In the genomic region with DNA sequence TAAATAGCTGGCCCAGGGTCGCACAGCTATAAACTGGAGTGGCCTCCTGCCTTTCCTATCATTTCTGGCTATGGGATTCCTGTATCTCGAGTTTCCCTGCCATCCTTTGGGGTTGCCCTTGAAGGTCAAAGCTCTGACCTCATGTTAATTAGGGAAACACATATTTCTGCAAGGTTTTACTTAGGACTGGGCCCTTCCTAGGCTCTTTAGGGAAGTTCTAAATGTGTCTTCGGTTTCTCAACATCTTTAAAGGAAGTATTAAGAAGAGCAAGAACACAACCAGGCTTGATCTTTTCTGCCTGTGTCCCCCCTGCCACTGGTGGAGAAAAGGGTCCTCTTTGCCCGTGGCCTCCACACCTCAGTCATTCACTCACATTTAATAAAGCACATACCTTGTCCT, we compare ENCODE assay signal across 16 cellular contexts. TPM values are rescaled to one million over a fixed set of nuclear protein-coding genes. Genes with fewer than 3 reads are reported as not detected.
DNase-seq lines count a peak whose midpoint lies in the region; ATAC-seq, FAIRE-seq and TF ChIP-seq lines count a peak whose summit lies in the region.
"Had no signal": no experiment of that assay in that cellular context is flagged by ENCODE, and none has a peak within 500 bp of the region (broad histone marks: within the 10 kb centered on the region; RNA-seq: fewer than 3 reads in every experiment).

No MANE protein-coding gene starts in this region.

- H3K4me3 ChIP-seq in NB4 (ENCODE audit: low read depth, low read length) (peak overlapping the region; percentile 57), GM12878 (peak overlapping the region; percentile 72), PC-9 (no peak overlapping the region)
- H3K4me3 ChIP-seq: HAP-1, prostate gland, thyroid gland had no signal

- H3K4me3 Mint-ChIP-seq in activated CD4-positive, alpha-beta T cell treated with anti-CD3 and anti-CD28 coated beads for 36 hours = peak overlapping the region; percentile 67
- H3K4me3 Mint-ChIP-seq in stimulated activated effector memory CD8-positive, alpha-beta T cell treated with anti-CD3 and anti-CD28 coated beads, Interleukin-12 subunit alpha, Interleukin-12 subunit beta, amount 100 ng/mL, for 72 hours = peak overlapping the region; percentile 89

- CTCF ChIA-PET in activated CD4-positive, alpha-beta T cell treated with anti-CD3 and anti-CD28 coated beads for 36 hours (lab: Charles Lee) = interaction anchor here (0.6 to 6.2 kb wide), 10 partner anchors 8 to 46 kb away, joined by 3 to 57 read pairs (median 4); a partner anchor contains a TSS
- CTCF ChIA-PET in GM12878 (lab: Yijun Ruan, JAX) = interaction anchor here (1.1 to 17.1 kb wide), 8 partner anchors 8 to 150 kb away, joined by 3 to 172 read pairs (median 3); a partner anchor contains a TSS
- CTCF ChIA-PET in PC-9 (lab: Charles Lee) = no interaction called here

- WGBS in GM12878 (ENCODE audit: insufficient coverage, insufficient replicate concordance, low lambda C conversion rate, missing lambda C conversion rate) = 0% methylated on average over 4 of the region's 4 CpGs

- in situ Hi-C loops in GM12878 (cut with MboI) = loop anchor here (10.0 kb wide), 2 partner anchors 384 to 466 kb away; a partner anchor contains a TSS

- H3K27ac ChIP-seq in GM12878 (ENCODE audit: control insufficient read depth, insufficient read depth) (peak overlapping the region; percentile 71), PC-9 (no peak overlapping the region)
- H3K27ac ChIP-seq: thyroid gland had no signal

- DNase-seq in activated CD4-positive, alpha-beta T cell treated with anti-CD3 and anti-CD28 coated beads for 36 hours = no peak
- DNase-seq in activated CD4-positive, alpha-beta T cell treated with anti-CD3 and anti-CD28 coated beads, Interleukin-2, amount 50 U/mL, for 48 hours = no peak
- DNase-seq in NB4 (ENCODE audit: low read depth) (peak; percentile 81), GM12878 (ENCODE audit: low read depth, low spot score) (no peak), PC-9 (no peak), DMS79 treated with DMSO at 0.1 percent for 48 hours (lab: John Stamatoyannopoulos, UW) (no peak)
- no peak for DNase-seq in stimulated activated effector memory CD8-positive, alpha-beta T cell treated with anti-CD3 and anti-CD28 coated beads, Interleukin-12 subunit alpha, Interleukin-12 subunit beta, amount 100 ng/mL, for 72 hours (ENCODE audit: low spot score in 2 of 2)
- DNase-seq: activated gamma-delta T cell, dermis blood vessel endothelial cell, NCI-H524, thyroid gland had no signal

- no peaks in the 10 kb centered on the region for H3K9me2 ChIP-seq in PC-9 (ENCODE audit: insufficient read depth)

- TF ChIP-seq CTCF in NB4 (IDR thresholded peaks at IDR 0.05; ENCODE audit: low read depth, low read length) (no peak), GM12878 (IDR thresholded peaks at IDR 0.05 in 2 of 3, conservative IDR thresholded peaks at IDR 0.05 in 1 of 3; ENCODE audit: control insufficient read depth in 2 of 3, extremely low read depth in 1 of 3, insufficient read depth in 1 of 3, low read depth in 3 of 3, low read length in 3 of 3) (no peak), PC-9 (conservative IDR thresholded peaks at IDR 0.05) (no peak)

- RAD21 ChIA-PET in GM12878 (lab: Charles Lee; ENCODE audit: unreplicated experiment) = interaction anchor here (1.1 to 9.7 kb wide), 2 partner anchors 7 to 474 kb away, joined by 3 to 184 read pairs; a partner anchor contains a TSS

- peak overlapping the region; percentile 85 for H3K27ac Mint-ChIP-seq in activated CD4-positive, alpha-beta T cell treated with anti-CD3 and anti-CD28 coated beads for 36 hours
- H3K27ac Mint-ChIP-seq in stimulated activated effector memory CD8-positive, alpha-beta T cell treated with anti-CD3 and anti-CD28 coated beads, Interleukin-12 subunit alpha, Interleukin-12 subunit beta, amount 100 ng/mL, for 72 hours = peak overlapping the region; percentile 88

- H3K36me3 Mint-ChIP-seq in activated CD4-positive, alpha-beta T cell treated with anti-CD3 and anti-CD28 coated beads for 36 hours (ENCODE audit: low read depth) = peaks cover 78% of the 10 kb centered on the region
- peaks cover 96% of the 10 kb centered on the region for H3K36me3 Mint-ChIP-seq in stimulated activated effector memory CD8-positive, alpha-beta T cell treated with anti-CD3 and anti-CD28 coated beads, Interleukin-12 subunit alpha, Interleukin-12 subunit beta, amount 100 ng/mL, for 72 hours

- ATAC-seq in activated CD4-positive, alpha-beta T cell treated with anti-CD3 and anti-CD28 coated beads for 36 hours = no peak
- ATAC-seq in GM12878 (no peak), HG03045 (IDR thresholded peaks at IDR 0.05; ENCODE audit: unreplicated experiment) (no peak)
- no peak for ATAC-seq in stimulated activated effector memory CD8-positive, alpha-beta T cell treated with anti-CD3 and anti-CD28 coated beads, Interleukin-12 subunit alpha, Interleukin-12 subunit beta, amount 100 ng/mL, for 72 hours

- H3K9me3 ChIP-seq in GM12878 (replicated peaks; ENCODE audit: control insufficient read depth, insufficient read depth, low read length) (no peaks in the 10 kb centered on the region), PC-9 (ENCODE audit: insufficient read depth, low read depth) (no peaks in the 10 kb centered on the region)
- H3K9me3 ChIP-seq: HAP-1, prostate gland, thyroid gland had no signal

- H3K9ac ChIP-seq in GM12878 (ENCODE audit: control insufficient read depth, insufficient read depth, low read length) = peak overlapping the region; percentile 66

- no peaks in the 10 kb centered on the region for H3K27me3 Mint-ChIP-seq in activated CD4-positive, alpha-beta T cell treated with anti-CD3 and anti-CD28 coated beads for 36 hours

- peaks cover 25% of the 10 kb centered on the region for H4K20me1 ChIP-seq in GM12878 (ENCODE audit: control insufficient read depth, insufficient read depth)
- peaks cover 84% of the 10 kb centered on the region for H4K20me1 ChIP-seq in PC-9 (ENCODE audit: insufficient read depth)

- BruUV-seq in GM12878 (replicated peaks; lab: Mats Ljungman, UMichigan) (no TSS peak), PC-9 (replicated peaks; lab: Mats Ljungman, UMichigan) (no TSS peak)

- no peak for FAIRE-seq in GM12878 (lab: Jason Lieb, UNC)
- FAIRE-seq: A204.1 had no signal

- peaks cover 12 to 29% of the 10 kb centered on the region in 2 experiments for H3K36me3 ChIP-seq in GM12878 (ENCODE audit: control insufficient read depth in 2 of 2, insufficient read depth in 2 of 2, low read length in 1 of 2)
- H3K36me3 ChIP-seq in PC-9 (ENCODE audit: low read depth) = peaks cover 13% of the 10 kb centered on the region
- H3K36me3 ChIP-seq: HAP-1, prostate gland, thyroid gland had no signal

- no peak overlapping the region for H2AFZ ChIP-seq in GM12878 (ENCODE audit: control insufficient read depth, low read depth, low read length)
- no peak overlapping the region for H2AFZ ChIP-seq in PC-9

- H3K4me2 ChIP-seq in GM12878 (ENCODE audit: control insufficient read depth, insufficient read depth) (peak overlapping the region; percentile 99), PC-9 (no peak overlapping the region)

- H3K9me3 Mint-ChIP-seq in activated CD4-positive, alpha-beta T cell treated with anti-CD3 and anti-CD28 coated beads for 36 hours (ENCODE audit: low read depth) = no peaks in the 10 kb centered on the region
- no peaks in the 10 kb centered on the region for H3K9me3 Mint-ChIP-seq in stimulated activated effector memory CD8-positive, alpha-beta T cell treated with anti-CD3 and anti-CD28 coated beads, Interleukin-12 subunit alpha, Interleukin-12 subunit beta, amount 100 ng/mL, for 72 hours

- TF ChIP-seq EP300 in GM12878 (IDR thresholded peaks at IDR 0.05; ENCODE audit: borderline replicate concordance in 1 of 2, control insufficient read depth in 1 of 2, low read depth in 2 of 2, low read length in 2 of 2) = no peak

- intact Hi-C loops in activated CD4-positive, alpha-beta T cell treated with anti-CD3 and anti-CD28 coated beads for 36 hours (cut with DNase I, micrococcal nuclease) = loop anchor here in 1 of 2 experiments (10.0 kb wide), 1 partner anchor 836 kb away; no protein-coding TSS in a partner anchor
- intact Hi-C loops in GM12878 (cut with micrococcal nuclease; ENCODE audit: unreplicated experiment) = loop anchor here (10.0 kb wide), 1 partner anchor 404 kb away; no protein-coding TSS in a partner anchor
- intact Hi-C loops in PC-9 (cut with micrococcal nuclease; ENCODE audit: unreplicated experiment) = no loop called here

- TF ChIP-seq POLR2A in NB4 (IDR thresholded peaks at IDR 0.05; ENCODE audit: extremely low read depth, insufficient read length) (peak; percentile 14), GM12878 (IDR thresholded peaks at IDR 0.05; ENCODE audit: low read depth, low read length) (no peak)

- H3K4me1 Mint-ChIP-seq in activated CD4-positive, alpha-beta T cell treated with anti-CD3 and anti-CD28 coated beads for 36 hours = peaks cover 97% of the 10 kb centered on the region
- peaks cover 98% of the 10 kb centered on the region for H3K4me1 Mint-ChIP-seq in stimulated activated effector memory CD8-positive, alpha-beta T cell treated with anti-CD3 and anti-CD28 coated beads, Interleukin-12 subunit alpha, Interleukin-12 subunit beta, amount 100 ng/mL, for 72 hours

- H3K27me3 ChIP-seq in GM12878 (replicated peaks in 1 of 2; ENCODE audit: control insufficient read depth in 2 of 2, insufficient read depth in 2 of 2, low read length in 1 of 2) (no peaks in the 10 kb centered on the region), PC-9 (ENCODE audit: insufficient read depth, low read depth) (no peaks in the 10 kb centered on the region)
- H3K27me3 ChIP-seq: thyroid gland had no signal

- peaks cover 52% of the 10 kb centered on the region for H3K4me1 ChIP-seq in GM12878 (ENCODE audit: control insufficient read depth, insufficient read depth, low read length)
- H3K4me1 ChIP-seq in PC-9 (replicated peaks; ENCODE audit: insufficient read depth) = no peaks in the 10 kb centered on the region
- H3K4me1 ChIP-seq: HAP-1, prostate gland, thyroid gland had no signal

- SMC1A ChIA-PET in GM12878 (lab: Charles Lee; ENCODE audit: uncharacterized antibody, unreplicated experiment) = interaction anchor here (1.9 to 16.5 kb wide), 3 partner anchors 5 to 45 kb away, joined by 4 to 295 read pairs (median 295); a partner anchor contains a TSS

- POLR2A ChIA-PET in activated CD4-positive, alpha-beta T cell treated with anti-CD3 and anti-CD28 coated beads for 36 hours (lab: Charles Lee) = interaction anchor here (1.1 to 1.3 kb wide), 2 partner anchors 11 to 12 kb away, joined by 3 read pairs; no protein-coding TSS in a partner anchor
- POLR2A ChIA-PET in GM12878 (lab: Charles Lee) (interaction anchor here (0.5 to 5.1 kb wide), 3 partner anchors 10 to 459 kb away, joined by 3 to 52 read pairs (median 3); a partner anchor contains a TSS), PC-9 (lab: Charles Lee; ENCODE audit: unreplicated experiment) (interaction anchor here (0.5 to 0.7 kb wide), 2 partner anchors 8 to 725 kb away, joined by 5 read pairs; no protein-coding TSS in a partner anchor)

- no peak for TF ChIP-seq RAD21 in GM12878 (IDR thresholded peaks at IDR 0.05; ENCODE audit: insufficient read depth, low read depth, low read length)

- H3K79me2 ChIP-seq in GM12878 (ENCODE audit: control insufficient read depth, insufficient read depth, low read length) = peaks cover 100% of the 10 kb centered on the region
- peaks cover 100% of the 10 kb centered on the region for H3K79me2 ChIP-seq in PC-9 (ENCODE audit: low read depth)

- H3F3A ChIP-seq in PC-9 (ENCODE audit: insufficient read depth, low read depth) = peaks cover 1% of the 10 kb centered on the region; the same call in 1 of the 2 replicates

RNA-seq across cellular contexts. Expression of a gene that starts 10.8 kb away (rescaled TPM):
- total RNA-seq in activated CD4-positive, alpha-beta T cell treated with anti-CD3 and anti-CD28 coated beads for 36 hours = 1,000 to 10,000 TPM; 1,060 to 1,089 TPM
- total RNA-seq in GM12878 (2013; cell fraction: nucleolus; rRNA removed) = 630 and 672 TPM in 2 replicates
- total RNA-seq in GM12878 (2014; rRNA removed) (1,359 and 1,536 TPM in 2 replicates), GM12878 (2014; rRNA removed; fragmentation: Illumina TruSeq; extraction: Trizol) (1,765 and 1,770 TPM in 2 replicates), GM12878 (2021) (1,593 and 1,649 TPM in 2 replicates), PC-9 (2021) (131 and 197 TPM in 2 replicates)
- polyA plus RNA-seq in GM12878 (2011; ENCODE audit: low read depth) = 790 TPM
- polyA plus RNA-seq in GM12878 (2011; rRNA removed) (1,518 and 1,924 TPM in 2 replicates), GM12878 (2014; fragmentation: Illumina TruSeq; extraction: Trizol) (2,201 and 2,644 TPM in 2 replicates), GM12878 (2014; fragmentation: Nextera tagmentation; extraction: Ambion mirVana) (1,000 to 10,000 TPM in 1 of 2 experiments, 100 to 1,000 TPM in 1; 775 to 1,062 TPM), GM12878 (2014; rRNA removed) (1,106 and 1,239 TPM in 2 replicates), GM12878 (2016; fragmentation: Nextera tagmentation; extraction: Ambion mirVana) (1,000 to 10,000 TPM; 1,617 to 1,624 TPM)
- 938 and 1,004 TPM in 2 replicates for polyA plus RNA-seq in GM12878 (2011; cell fraction: cytosol; rRNA removed)
- polyA plus RNA-seq in GM12878 (2011; cell fraction: nucleus; rRNA removed) = 570 and 928 TPM in 2 replicates
- polyA plus RNA-seq in GM12878 (2012) = 792 and 882 TPM in 2 replicates
- polyA minus RNA-seq in GM12878 (2011; rRNA and poly(A)+ RNA removed) = 1,516 and 1,624 TPM in 2 replicates
- polyA minus RNA-seq in GM12878 (2011; cell fraction: cytosol; rRNA and poly(A)+ RNA removed) = 490 and 574 TPM in 2 replicates
- polyA minus RNA-seq in GM12878 (2011; cell fraction: nucleus; rRNA and poly(A)+ RNA removed) = 248 and 443 TPM in 2 replicates
- total RNA-seq: dermis blood vessel endothelial cell had no signal

RNA-seq across cellular contexts. Expression of a gene that starts 40.5 kb away (rescaled TPM):
- total RNA-seq in activated CD4-positive, alpha-beta T cell treated with anti-CD3 and anti-CD28 coated beads for 36 hours = under 1 TPM; 0.50 to 0.67 TPM
- total RNA-seq in GM12878 (2013; cell fraction: nucleolus; rRNA removed) = 1.0 and 1.9 TPM in 2 replicates
- total RNA-seq in GM12878 (2014; rRNA removed) (0.34 and 1.0 TPM in 2 replicates), GM12878 (2014; rRNA removed; fragmentation: Illumina TruSeq; extraction: Trizol) (0.98 and 1.2 TPM in 2 replicates), GM12878 (2021) (0.51 and 0.56 TPM in 2 replicates), PC-9 (2021) (0.28 TPM in 1 of 2 replicates, not detected in the other)
- not detected for polyA plus RNA-seq in GM12878 (2011; ENCODE audit: low read depth)
- polyA plus RNA-seq in GM12878 (2011; rRNA removed) (0.04 TPM in 1 of 2 replicates, not detected in the other), GM12878 (2014; fragmentation: Illumina TruSeq; extraction: Trizol) (0.88 and 1.3 TPM in 2 replicates), GM12878 (2014; fragmentation: Nextera tagmentation; extraction: Ambion mirVana) (under 1 TPM; 0.40 to 0.76 TPM), GM12878 (2014; rRNA removed) (0.61 and 0.78 TPM in 2 replicates), GM12878 (2016; fragmentation: Nextera tagmentation; extraction: Ambion mirVana) (under 1 TPM; 0.56 to 0.92 TPM)
- not detected in 2 replicates for polyA plus RNA-seq in GM12878 (2011; cell fraction: cytosol; rRNA removed)
- not detected in 2 replicates for polyA plus RNA-seq in GM12878 (2011; cell fraction: nucleus; rRNA removed)
- polyA plus RNA-seq in GM12878 (2012) = 0.14 and 0.17 TPM in 2 replicates
- polyA minus RNA-seq in GM12878 (2011; rRNA and poly(A)+ RNA removed) = not detected in 2 replicates
- not detected in 2 replicates for polyA minus RNA-seq in GM12878 (2011; cell fraction: cytosol; rRNA and poly(A)+ RNA removed)
- not detected in 2 replicates for polyA minus RNA-seq in GM12878 (2011; cell fraction: nucleus; rRNA and poly(A)+ RNA removed)
- total RNA-seq: dermis blood vessel endothelial cell, MCF 10A had no signal
